Comparison of ENCODE assay signal across 15 cellular contexts in the genomic region with DNA sequence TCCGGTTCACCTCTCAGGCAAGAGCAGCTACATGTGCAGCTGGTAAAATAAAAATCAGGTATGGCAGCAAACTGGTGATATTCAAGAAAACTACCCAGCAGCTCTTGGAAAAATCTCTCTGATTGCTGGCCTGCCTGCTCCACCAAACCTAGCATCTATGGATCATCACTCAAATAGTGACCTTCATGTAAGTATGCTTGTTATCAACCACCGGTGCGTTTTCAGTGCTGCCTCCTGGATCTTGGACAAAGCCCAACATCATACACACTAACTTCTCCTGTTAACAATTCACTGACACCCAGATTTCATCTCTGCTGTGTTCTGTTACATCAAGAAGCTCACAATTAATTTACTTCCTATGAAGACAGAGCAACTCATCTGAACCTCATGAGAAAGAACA. TPM values are rescaled to one million over a fixed set of nuclear protein-coding genes. Genes with fewer than 3 reads are reported as not detected.
A peak's percentile ranks its signal among the peaks of the same experiment; 100 is the strongest.
DNase-seq lines count a peak whose midpoint lies in the region; ATAC-seq and TF ChIP-seq lines count a peak whose summit lies in the region.
"Had no signal": no experiment of that assay in that cellular context is flagged by ENCODE, and none has a peak within 500 bp of the region (broad histone marks: within the 10 kb centered on the region; RNA-seq: fewer than 3 reads in every experiment).

No MANE protein-coding gene starts in this region.

- H3K9me2 ChIP-seq in PC-3 (replicated peaks; ENCODE audit: low read length) = no peaks in the 10 kb centered on the region

- POLR2A ChIA-PET in Panc1 (lab: Charles Lee) = no interaction called here
- POLR2A ChIA-PET in PC-3 (lab: Charles Lee; ENCODE audit: unreplicated experiment) = interaction anchor here (0.6 kb wide), 1 partner anchor 10 kb away, joined by 5 read pairs; no protein-coding TSS in a partner anchor

- no TSS peak for BruUV-seq in Panc1 (replicated peaks; lab: Mats Ljungman, UMichigan)
- BruUV-seq in PC-3 (replicated peaks; lab: Mats Ljungman, UMichigan) = no TSS peak

- peaks cover 45% of the 10 kb centered on the region for H3K36me3 Mint-ChIP-seq in T-helper 1 cell treated with Interleukin-12 subunit alpha and Interleukin-12 subunit beta and Interleukin-4 antibody, amounts not matched to agents 30 μg/mL and 1 μg/mL, for 36 hours (ENCODE audit: low read depth)
- H3K36me3 Mint-ChIP-seq in endodermal cell (ENCODE audit: low read depth) = peaks cover 1% of the 10 kb centered on the region

- H3K79me2 ChIP-seq in PC-3 (ENCODE audit: low read length) = peaks cover 99% of the 10 kb centered on the region

- CTCF ChIA-PET in Panc1 (lab: Charles Lee) = interaction anchor here (0.6 kb wide), 1 partner anchor 13 kb away, joined by 6 read pairs; no protein-coding TSS in a partner anchor
- CTCF ChIA-PET in PC-3 (lab: Charles Lee) = no interaction called here

- H3K36me3 ChIP-seq in BE2C = peaks cover 41% of the 10 kb centered on the region
- peaks cover 6% of the 10 kb centered on the region for H3K36me3 ChIP-seq in Panc1 (ENCODE audit: control insufficient read depth, insufficient read depth, low read length)
- peaks cover 24% of the 10 kb centered on the region for H3K36me3 ChIP-seq in endodermal cell (ENCODE audit: control insufficient read depth, insufficient read depth, low read length)
- peaks cover 4% of the 10 kb centered on the region; the same call in 1 of the 2 replicates for H3K36me3 ChIP-seq in PC-3 (ENCODE audit: low read depth, low read length)
- H3K36me3 ChIP-seq: ovary, spleen, thoracic aorta had no signal

- DNase-seq in T-helper 1 cell = no peak
- peak; percentile 38 for DNase-seq in BE2C
- no peak for DNase-seq in Panc1 (ENCODE audit: low read depth, low spot score)
- DNase-seq in choroid plexus epithelial cell (ENCODE audit: low read depth) = peak; percentile 36
- no peak for DNase-seq in endodermal cell
- DNase-seq in PC-3 = no peak
- DNase-seq in D341Med (ENCODE audit: low spot score) = no peak
- DNase-seq: activated CD4-positive, alpha-beta T cell treated with anti-CD3 and anti-CD28 coated beads for 48 hours; NCI-H1092; NCI-H2171; ovary; spleen had no signal

- peak overlapping the region; percentile 62 for H3K27ac Mint-ChIP-seq in T-helper 1 cell treated with Interleukin-12 subunit alpha and Interleukin-12 subunit beta and Interleukin-4 antibody, amounts not matched to agents 30 μg/mL and 1 μg/mL, for 36 hours
- no peak overlapping the region for H3K27ac Mint-ChIP-seq in endodermal cell
- H3K27ac Mint-ChIP-seq: dendritic cell treated with granulocyte-macrophage colony-stimulating factor and Interleukin-4, amounts not matched to agents 40 ng/mL and 50 ng/mL, for 4 days had no signal

- H3K4me2 ChIP-seq in PC-3 (ENCODE audit: low read length) = no peak overlapping the region

- peak overlapping the region; percentile 43 for H3K4me3 Mint-ChIP-seq in T-helper 1 cell treated with Interleukin-12 subunit alpha and Interleukin-12 subunit beta and Interleukin-4 antibody, amounts not matched to agents 30 μg/mL and 1 μg/mL, for 36 hours
- no peak overlapping the region for H3K4me3 Mint-ChIP-seq in endodermal cell
- H3K4me3 Mint-ChIP-seq: dendritic cell treated with granulocyte-macrophage colony-stimulating factor and Interleukin-4, amounts not matched to agents 40 ng/mL and 50 ng/mL, for 4 days had no signal

- peak overlapping the region; percentile 35; the same call in 1 of the 2 replicates for H3K4me3 ChIP-seq in BE2C (ENCODE audit: low read depth, low read length)
- no peak overlapping the region for H3K4me3 ChIP-seq in Panc1 (ENCODE audit: low read depth in 2 of 2, low read length in 2 of 2)
- no peak overlapping the region for H3K4me3 ChIP-seq in choroid plexus epithelial cell (ENCODE audit: low read depth, low read length)
- H3K4me3 ChIP-seq in endodermal cell (ENCODE audit: low read length) = no peak overlapping the region
- H3K4me3 ChIP-seq in PC-3 (ENCODE audit: low read length) = no peak overlapping the region
- H3K4me3 ChIP-seq: ovary, spleen, thoracic aorta had no signal

- no peaks in the 10 kb centered on the region for H3K9me3 Mint-ChIP-seq in T-helper 1 cell treated with Interleukin-12 subunit alpha and Interleukin-12 subunit beta and Interleukin-4 antibody, amounts not matched to agents 30 μg/mL and 1 μg/mL, for 36 hours
- H3K9me3 Mint-ChIP-seq in endodermal cell = no peaks in the 10 kb centered on the region
- H3K9me3 Mint-ChIP-seq: dendritic cell treated with granulocyte-macrophage colony-stimulating factor and Interleukin-4, amounts not matched to agents 40 ng/mL and 50 ng/mL, for 4 days had no signal

- H3K9ac ChIP-seq in endodermal cell (ENCODE audit: extremely low read depth, low read length, poor library complexity, severe bottlenecking) (no peak overlapping the region), PC-3 (ENCODE audit: low read length) (no peak overlapping the region)

- H3K27ac ChIP-seq in Panc1 (ENCODE audit: low read length) = peak overlapping the region; percentile 72
- no peak overlapping the region for H3K27ac ChIP-seq in endodermal cell (ENCODE audit: low read depth, low read length)
- H3K27ac ChIP-seq in PC-3 (ENCODE audit: low read length) = no peak overlapping the region
- H3K27ac ChIP-seq: ovary, spleen, thoracic aorta had no signal

- 94 to 95% methylated on average over 3 of the region's 3 CpGs for WGBS in endodermal cell (ENCODE audit: insufficient coverage in 1 of 2, insufficient read length in 1 of 2), 2 experiments

- no peak for ATAC-seq in Panc1
- no peak for ATAC-seq in PC-3

- H2AFZ ChIP-seq in PC-3 (ENCODE audit: low read length) = no peak overlapping the region

- no peak for TF ChIP-seq CTCF in BE2C (IDR thresholded peaks at IDR 0.05; ENCODE audit: low read depth, low read length)
- no peak for TF ChIP-seq CTCF in Panc1 (IDR thresholded peaks at IDR 0.05)
- no peak for TF ChIP-seq CTCF in choroid plexus epithelial cell (conservative IDR thresholded peaks at IDR 0.05; ENCODE audit: low read depth, low read length)
- TF ChIP-seq CTCF in endodermal cell (conservative IDR thresholded peaks at IDR 0.05) = no peak
- TF ChIP-seq CTCF in PC-3 (conservative IDR thresholded peaks at IDR 0.05; ENCODE audit: low read depth, low read length) = no peak

- H4K20me1 ChIP-seq in PC-3 (ENCODE audit: low read length) = no peaks in the 10 kb centered on the region

- peaks cover 71% of the 10 kb centered on the region for H3K4me1 Mint-ChIP-seq in T-helper 1 cell treated with Interleukin-12 subunit alpha and Interleukin-12 subunit beta and Interleukin-4 antibody, amounts not matched to agents 30 μg/mL and 1 μg/mL, for 36 hours (ENCODE audit: low read depth)
- H3K4me1 Mint-ChIP-seq in endodermal cell = peaks cover 31% of the 10 kb centered on the region

- intact Hi-C loops in Panc1 (cut with micrococcal nuclease; ENCODE audit: unreplicated experiment) = no loop called here
- intact Hi-C loops in PC-3 (cut with micrococcal nuclease) = no loop called here

- no peaks in the 10 kb centered on the region for H3K9me3 ChIP-seq in BE2C
- H3K9me3 ChIP-seq in Panc1 (ENCODE audit: control insufficient read depth, insufficient read depth, low read depth, low read length) = no peaks in the 10 kb centered on the region
- H3K9me3 ChIP-seq in endodermal cell (ENCODE audit: control insufficient read depth, low read length) = no peaks in the 10 kb centered on the region
- H3K9me3 ChIP-seq in PC-3 (ENCODE audit: low read length) = no peaks in the 10 kb centered on the region
- H3K9me3 ChIP-seq: ovary, spleen, thoracic aorta had no signal

- H3K4me1 ChIP-seq in BE2C (peaks cover 17% of the 10 kb centered on the region), Panc1 (ENCODE audit: control insufficient read depth, insufficient read depth, low read length) (peaks cover 70% of the 10 kb centered on the region), endodermal cell (ENCODE audit: control insufficient read depth, insufficient read depth, low read length) (peaks cover 4% of the 10 kb centered on the region), PC-3 (ENCODE audit: insufficient read depth, low read length) (peaks cover 28% of the 10 kb centered on the region)

- H3K27me3 ChIP-seq in BE2C (no peaks in the 10 kb centered on the region), Panc1 (ENCODE audit: control insufficient read depth, insufficient read depth, low read length) (no peaks in the 10 kb centered on the region), endodermal cell (ENCODE audit: control insufficient read depth, insufficient read depth, low read length, poor library complexity, severe bottlenecking) (no peaks in the 10 kb centered on the region), PC-3 (ENCODE audit: low read length) (no peaks in the 10 kb centered on the region)
- H3K27me3 ChIP-seq: ovary, spleen had no signal

- no peaks in the 10 kb centered on the region for H3F3A ChIP-seq in PC-3 (ENCODE audit: low read length, unreplicated experiment)

- in situ Hi-C loops in Panc1 (cut with HindIII; ENCODE audit: low pct_unique_long_range_greater_than_20kb, low sequenced_read_pairs) = no loop called here

- no peaks in the 10 kb centered on the region for H3K27me3 Mint-ChIP-seq in T-helper 1 cell treated with Interleukin-12 subunit alpha and Interleukin-12 subunit beta and Interleukin-4 antibody, amounts not matched to agents 30 μg/mL and 1 μg/mL, for 36 hours (ENCODE audit: low read depth)
- peaks cover 2% of the 10 kb centered on the region for H3K27me3 Mint-ChIP-seq in endodermal cell (ENCODE audit: insufficient read depth)
- H3K27me3 Mint-ChIP-seq: dendritic cell treated with granulocyte-macrophage colony-stimulating factor and Interleukin-4, amounts not matched to agents 40 ng/mL and 50 ng/mL, for 4 days had no signal

RNA-seq across cellular contexts. Expression of gene CDK6, which starts 8.9 kb away (rescaled TPM):
- polyA plus RNA-seq in BE2C (2012; ENCODE audit: insufficient read depth, insufficient read length, low read depth) = 17.2 TPM
- total RNA-seq in Panc1 (2021; ENCODE audit: unreplicated experiment) (57.4 TPM), endodermal cell (10 to 100 TPM; 28.5 to 36.6 TPM), PC-3 (2014; rRNA removed) (38.4 and 38.7 TPM in 2 replicates)
- 8.6 TPM for polyA plus RNA-seq in Panc1 (2012; ENCODE audit: insufficient read length)
- polyA plus RNA-seq in endodermal cell (2013, experiment 1 of 2) = 26.4 TPM
- 28.0 TPM for polyA plus RNA-seq in endodermal cell (2013, experiment 2 of 2)

Comparison
In these comparisons a context has a peak if more than half of its experiments do, and no peak if none do; other contexts are left out.
1. DNase-seq: peak in BE2C (single experiment) and choroid plexus epithelial cell (single experiment); none in T-helper 1 cell (0 of 5), Panc1 (single experiment), endodermal cell (single experiment), PC-3 (single experiment) and D341Med (single experiment).